Comparison of ENCODE assay signal across 8 cellular contexts in the genomic region with DNA sequence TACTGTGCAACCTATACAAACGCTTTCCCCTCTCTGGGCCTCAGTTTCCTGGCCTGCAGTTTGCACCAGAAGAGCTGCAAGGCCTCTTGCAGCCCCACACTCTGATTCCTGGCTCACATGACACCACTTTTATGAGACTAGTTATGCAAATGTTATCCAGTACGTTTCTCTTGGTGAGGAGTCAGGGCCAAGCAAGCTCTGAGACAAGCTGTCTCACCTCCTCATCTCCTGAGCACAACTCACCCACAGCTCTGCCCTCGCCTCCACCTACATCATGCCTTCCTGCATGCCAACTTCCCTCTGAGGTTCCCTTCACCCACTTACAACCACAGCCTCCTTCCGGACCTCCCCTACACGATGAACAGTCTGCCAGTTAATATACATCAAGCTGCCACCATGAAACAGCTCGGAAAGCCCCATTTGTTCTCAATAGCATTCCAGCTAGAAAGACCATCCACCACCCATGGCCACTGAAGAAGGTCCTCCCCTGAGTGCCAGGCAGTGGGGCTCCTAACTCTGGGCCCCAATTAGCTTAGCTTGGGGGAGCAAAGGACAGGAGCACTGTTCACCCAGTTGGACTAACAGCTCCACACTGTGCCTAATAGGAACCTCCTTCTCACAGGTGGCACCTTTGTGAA. TPM values are rescaled to one million over a fixed set of nuclear protein-coding genes. Genes with fewer than 3 reads are reported as not detected.
A peak's percentile ranks its signal among the peaks of the same experiment; 100 is the strongest.
DNase-seq lines count a peak whose midpoint lies in the region; ATAC-seq and TF ChIP-seq lines count a peak whose summit lies in the region.

No MANE protein-coding gene starts in this region.

- no peak for TF ChIP-seq CTCF in PC-3 (conservative IDR thresholded peaks at IDR 0.05; ENCODE audit: low read depth, low read length)

- H3K9me3 ChIP-seq in CD4-positive, CD25-positive, alpha-beta regulatory T cell (ENCODE audit: control insufficient read depth in 2 of 2, low read length in 2 of 2) = no peaks in the 10 kb centered on the region
- H3K9me3 ChIP-seq in PC-3 (ENCODE audit: low read length) = no peaks in the 10 kb centered on the region

- CTCF ChIA-PET in PC-3 (lab: Charles Lee) = no interaction called here

- no peaks in the 10 kb centered on the region for H3K9me3 Mint-ChIP-seq in CD4-positive, CD25-positive, alpha-beta regulatory T cell

- H3K9me2 ChIP-seq in PC-3 (replicated peaks; ENCODE audit: low read length) = no peaks in the 10 kb centered on the region

- no peak overlapping the region for H3K4me2 ChIP-seq in PC-3 (ENCODE audit: low read length)

- POLR2A ChIA-PET in PC-3 (lab: Charles Lee; ENCODE audit: unreplicated experiment) = no interaction called here

- DNase-seq in CD4-positive, CD25-positive, alpha-beta regulatory T cell = peak; percentile 30 to 85 (median 73)
- DNase-seq in activated CD4-positive, alpha-beta T cell treated with anti-CD3 and anti-CD28 coated beads for 1 hour = peak; percentile 41
- DNase-seq in germinal center (ENCODE audit: low spot score) (peak; percentile 48), COR-L47 (lab: John Stamatoyannopoulos, UW) (no peak), PC-3 (no peak), amniotic stem cell (lab: John Stamatoyannopoulos, UW) (no peak)

- no TSS peak for BruUV-seq in PC-3 (replicated peaks; lab: Mats Ljungman, UMichigan)

- H3K27me3 Mint-ChIP-seq in CD4-positive, CD25-positive, alpha-beta regulatory T cell = no peaks in the 10 kb centered on the region

- peak overlapping the region; percentile 56 for H3K4me3 ChIP-seq in CD4-positive, CD25-positive, alpha-beta regulatory T cell (ENCODE audit: low read depth, low read length)
- H3K4me3 ChIP-seq in PC-3 (ENCODE audit: low read length) = no peak overlapping the region

- H3K27ac Mint-ChIP-seq in CD4-positive, CD25-positive, alpha-beta regulatory T cell = peak overlapping the region; percentile 67 to 94 (median 89)

- no peak overlapping the region for H2AFZ ChIP-seq in PC-3 (ENCODE audit: low read length)

- no peaks in the 10 kb centered on the region for H3F3A ChIP-seq in PC-3 (ENCODE audit: low read length, unreplicated experiment)

- no peak overlapping the region for H3K9ac ChIP-seq in PC-3 (ENCODE audit: low read length)

- H3K36me3 Mint-ChIP-seq in CD4-positive, CD25-positive, alpha-beta regulatory T cell = peaks cover 5% of the 10 kb centered on the region

- H3K27ac ChIP-seq in CD4-positive, CD25-positive, alpha-beta regulatory T cell (ENCODE audit: insufficient read depth, low read length, poor library complexity, severe bottlenecking) = peak overlapping the region; percentile 56
- no peak overlapping the region for H3K27ac ChIP-seq in PC-3 (ENCODE audit: low read length)

- H3K4me3 Mint-ChIP-seq in CD4-positive, CD25-positive, alpha-beta regulatory T cell = peak overlapping the region; percentile 27 to 74 (median 62)

- intact Hi-C loops in PC-3 (cut with micrococcal nuclease) = no loop called here

- peak; percentile 97 to 98 for ATAC-seq in CD4-positive, CD25-positive, alpha-beta regulatory T cell (ENCODE audit: low read depth in 2 of 2)
- peak; percentile 35 for ATAC-seq in HG02759 (IDR thresholded peaks at IDR 0.05; ENCODE audit: unreplicated experiment)
- no peak for ATAC-seq in PC-3
- no peak for ATAC-seq in GM21367 (IDR thresholded peaks at IDR 0.05; ENCODE audit: unreplicated experiment)

- H3K4me1 ChIP-seq in CD4-positive, CD25-positive, alpha-beta regulatory T cell (ENCODE audit: control insufficient read depth, insufficient read depth, low read length, poor library complexity, severe bottlenecking) = peaks cover 59% of the 10 kb centered on the region
- no peaks in the 10 kb centered on the region for H3K4me1 ChIP-seq in PC-3 (ENCODE audit: insufficient read depth, low read length)

- no peaks in the 10 kb centered on the region for H3K36me3 ChIP-seq in CD4-positive, CD25-positive, alpha-beta regulatory T cell (ENCODE audit: control insufficient read depth, insufficient read depth, low read length)
- no peaks in the 10 kb centered on the region for H3K36me3 ChIP-seq in PC-3 (ENCODE audit: low read depth, low read length)

- H3K4me1 Mint-ChIP-seq in CD4-positive, CD25-positive, alpha-beta regulatory T cell = peaks cover 11 to 67% (median 39%) of the 10 kb centered on the region in 4 donors

- no peaks in the 10 kb centered on the region for H3K27me3 ChIP-seq in CD4-positive, CD25-positive, alpha-beta regulatory T cell (ENCODE audit: control insufficient read depth, insufficient read depth, low read length)
- H3K27me3 ChIP-seq in PC-3 (ENCODE audit: low read length) = 0 out of 2 replicates have a peak, but pooled peaks cover 3% of the 10 kb centered on the region

- H3K79me2 ChIP-seq in PC-3 (ENCODE audit: low read length) = no peaks in the 10 kb centered on the region

- no peaks in the 10 kb centered on the region for H4K20me1 ChIP-seq in PC-3 (ENCODE audit: low read length)

RNA-seq across cellular contexts. Expression of a gene that starts 25.0 kb away (rescaled TPM):
- total RNA-seq in CD4-positive, CD25-positive, alpha-beta regulatory T cell = 2.1 TPM
- under 1 TPM in 2 of 4 donors, not detected in 2; 0.36 to 0.53 TPM for polyA plus RNA-seq in CD4-positive, CD25-positive, alpha-beta regulatory T cell
- total RNA-seq in PC-3 (2014; rRNA removed) = 3.4 and 4.4 TPM in 2 replicates

RNA-seq across cellular contexts. Expression of a gene that starts 48.0 kb away (rescaled TPM):
- 19.8 TPM for total RNA-seq in CD4-positive, CD25-positive, alpha-beta regulatory T cell
- polyA plus RNA-seq in CD4-positive, CD25-positive, alpha-beta regulatory T cell = 10 to 100 TPM; 18.7 to 23.9 (median 22.5) TPM
- total RNA-seq in PC-3 (2014; rRNA removed) = 16.6 and 17.0 TPM in 2 replicates

RNA-seq across cellular contexts. Expression of a gene that starts 51.4 kb away (rescaled TPM):
- 91.9 TPM for total RNA-seq in CD4-positive, CD25-positive, alpha-beta regulatory T cell
- polyA plus RNA-seq in CD4-positive, CD25-positive, alpha-beta regulatory T cell = 10 to 100 TPM; 26.4 to 42.2 (median 34.6) TPM
- 117 and 120 TPM in 2 replicates for total RNA-seq in PC-3 (2014; rRNA removed)

Comparison
In these comparisons a context has a peak if more than half of its experiments do, and no peak if none do; other contexts are left out.
1. ATAC-seq: peak in CD4-positive, CD25-positive, alpha-beta regulatory T cell (2 of 2) and HG02759 (single experiment); none in PC-3 (single experiment) and GM21367 (single experiment).
2. DNase-seq: peak in CD4-positive, CD25-positive, alpha-beta regulatory T cell (3 of 3), activated CD4-positive, alpha-beta T cell treated with anti-CD3 and anti-CD28 coated beads for 1 hour (single experiment) and germinal center (single experiment); none in COR-L47 (single experiment), PC-3 (single experiment) and amniotic stem cell (single experiment).